In genomic region chr9:33926746-33927485, GRCh38 we compare ENCODE assay signal across 13 cellular contexts.
"Had no signal": no experiment of that assay in that cellular context is flagged by ENCODE, and none has a peak within 500 bp of the region (broad histone marks: within the 10 kb centered on the region; RNA-seq: fewer than 3 reads in every experiment).

No MANE protein-coding gene starts in this region.

- DNase-seq: activated CD4-positive, alpha-beta T cell treated with anti-CD3 and anti-CD28 coated beads for 48 hours; activated CD8-positive, alpha-beta memory T cell treated with anti-CD3 and anti-CD28 coated beads for 24 hours; brain microvascular endothelial cell; foreskin melanocyte; heart left ventricle; left lung; stimulated activated CD4-positive, alpha-beta T cell treated with anti-CD3 and anti-CD28 coated beads, Interleukin-4, amount 100 ng/mL, for 4 hours; T-helper 9 cell had no signal

- H3K4me3 Mint-ChIP-seq: activated naive CD8-positive, alpha-beta T cell had no signal

- H2AFZ ChIP-seq: parathyroid adenoma had no signal

- H3K27ac Mint-ChIP-seq: activated naive CD8-positive, alpha-beta T cell; activated T-helper 2 cell treated with anti-CD3 and anti-CD28 coated beads, Interferon-gamma antibody, Interleukin-2, Interleukin-4, amounts not matched to agents 10 μg/mL and 5 μg/mL and 100 μg/mL, durations not matched to agents 14 hours and 24 hours and 36 hours had no signal

- H3K9me3 ChIP-seq: heart left ventricle, left lung, tibial nerve had no signal

- H3K27me3 Mint-ChIP-seq: activated naive CD8-positive, alpha-beta T cell had no signal

- H3K27ac ChIP-seq: brain microvascular endothelial cell, left lung, parathyroid adenoma had no signal

- H3K4me1 ChIP-seq: left lung, parathyroid adenoma had no signal

- H3K9ac ChIP-seq: parathyroid adenoma had no signal

- H3K27me3 ChIP-seq: brain microvascular endothelial cell, heart left ventricle, left lung, tibial nerve had no signal

- H3K79me2 ChIP-seq: parathyroid adenoma had no signal

- ATAC-seq: heart left ventricle, left lung had no signal

- H3K9me3 Mint-ChIP-seq: activated T-helper 2 cell treated with anti-CD3 and anti-CD28 coated beads, Interferon-gamma antibody, Interleukin-2, Interleukin-4, amounts not matched to agents 10 μg/mL and 5 μg/mL and 100 μg/mL, durations not matched to agents 14 hours and 24 hours and 36 hours had no signal

- H3K4me3 ChIP-seq: heart left ventricle, left lung, skin epidermis, tibial nerve had no signal
